1 cellular context compared by ENCODE assay signal in the genomic region with DNA sequence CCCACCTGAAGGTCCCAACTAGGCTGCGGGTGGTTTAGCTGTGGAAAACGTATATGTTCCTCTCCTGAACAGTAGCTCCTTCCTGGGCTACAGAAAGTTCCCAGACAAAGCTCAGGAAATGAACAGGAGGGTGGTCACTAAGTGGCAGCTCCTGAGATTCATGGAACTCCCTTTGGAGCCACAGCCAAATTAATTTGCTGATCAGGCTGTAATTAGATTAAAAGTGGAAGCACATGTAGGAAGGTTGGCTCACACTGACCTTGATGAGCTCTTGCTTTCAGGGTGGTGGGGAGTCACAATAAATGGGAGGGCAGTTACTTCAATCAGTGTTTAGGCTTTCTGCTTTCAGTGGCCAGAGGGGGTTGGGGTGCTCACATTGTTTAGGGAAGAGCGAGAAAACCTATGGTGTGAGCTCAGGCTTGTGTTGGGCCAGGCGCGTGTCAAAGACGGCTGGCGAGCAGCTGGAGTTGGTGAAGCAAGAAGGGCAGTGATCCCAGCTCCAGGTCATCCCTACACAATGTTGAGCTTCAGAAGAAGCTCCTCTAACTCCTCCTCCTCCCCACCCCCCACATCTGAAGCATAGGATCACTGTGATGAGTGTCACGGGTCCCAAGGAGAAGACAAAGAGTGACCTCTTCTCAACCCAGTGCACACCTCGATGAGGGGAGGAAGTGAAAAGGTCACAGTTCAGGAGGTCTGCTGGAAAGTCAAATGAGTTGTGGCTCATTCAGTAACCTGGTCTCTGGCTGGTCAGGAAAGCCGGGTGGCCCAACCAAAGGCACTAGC.
A peak's percentile ranks its signal among the peaks of the same experiment; 100 is the strongest.
TF ChIP-seq lines count a peak whose summit lies in the region.

No MANE protein-coding gene starts in this region.

TF ChIP-seq in GM12878, 131 proteins besides CTCF, POLR2A, EP300 and RAD21 (continued from another document):
- TF ChIP-seq PAX5 (IDR thresholded peaks at IDR 0.05; ENCODE audit: borderline replicate concordance, low read depth, low read length) (peak; percentile 53; the same call in 1 of the 2 replicates), SREBF1 (IDR thresholded peaks at IDR 0.05; ENCODE audit: low read length) (no peak), IKZF1 (conservative IDR thresholded peaks at IDR 0.05) (peak; percentile 33; the same call in 1 of the 2 replicates), NR2C1 (IDR thresholded peaks at IDR 0.05) (peak; percentile 65), TCF12 (IDR thresholded peaks at IDR 0.05; ENCODE audit: low read depth, low read length) (peak; percentile 50; the same call in 1 of the 2 replicates), NRF1 (conservative IDR thresholded peaks at IDR 0.05; ENCODE audit: low read depth, low read length) (no peak), TCF3 (IDR thresholded peaks at IDR 0.05; ENCODE audit: borderline replicate concordance, insufficient read depth, low read depth, low read length) (0 out of 2 replicates have a peak, but pooled peaks have one; percentile 69), SP1 (IDR thresholded peaks at IDR 0.05; ENCODE audit: low read depth, low read length) (peak; percentile 3), BHLHE40 (IDR thresholded peaks at IDR 0.05; ENCODE audit: borderline replicate concordance in 1 of 2, low read depth in 2 of 2, low read length in 1 of 2) (peak in 1 of 2 experiments; percentile 34; a peak in 1 of 4 replicates), NFIC (IDR thresholded peaks at IDR 0.05; ENCODE audit: low read depth, low read length) (no peak), NR2F1 (conservative IDR thresholded peaks at IDR 0.05) (peak; percentile 80), CREB1 (IDR thresholded peaks at IDR 0.05; ENCODE audit: low read depth) (peak; percentile 35; the same call in 1 of the 2 replicates), FOXM1 (IDR thresholded peaks at IDR 0.05; ENCODE audit: low read depth, low read length) (no peak)
- TF ChIP-seq, protein P1, sequence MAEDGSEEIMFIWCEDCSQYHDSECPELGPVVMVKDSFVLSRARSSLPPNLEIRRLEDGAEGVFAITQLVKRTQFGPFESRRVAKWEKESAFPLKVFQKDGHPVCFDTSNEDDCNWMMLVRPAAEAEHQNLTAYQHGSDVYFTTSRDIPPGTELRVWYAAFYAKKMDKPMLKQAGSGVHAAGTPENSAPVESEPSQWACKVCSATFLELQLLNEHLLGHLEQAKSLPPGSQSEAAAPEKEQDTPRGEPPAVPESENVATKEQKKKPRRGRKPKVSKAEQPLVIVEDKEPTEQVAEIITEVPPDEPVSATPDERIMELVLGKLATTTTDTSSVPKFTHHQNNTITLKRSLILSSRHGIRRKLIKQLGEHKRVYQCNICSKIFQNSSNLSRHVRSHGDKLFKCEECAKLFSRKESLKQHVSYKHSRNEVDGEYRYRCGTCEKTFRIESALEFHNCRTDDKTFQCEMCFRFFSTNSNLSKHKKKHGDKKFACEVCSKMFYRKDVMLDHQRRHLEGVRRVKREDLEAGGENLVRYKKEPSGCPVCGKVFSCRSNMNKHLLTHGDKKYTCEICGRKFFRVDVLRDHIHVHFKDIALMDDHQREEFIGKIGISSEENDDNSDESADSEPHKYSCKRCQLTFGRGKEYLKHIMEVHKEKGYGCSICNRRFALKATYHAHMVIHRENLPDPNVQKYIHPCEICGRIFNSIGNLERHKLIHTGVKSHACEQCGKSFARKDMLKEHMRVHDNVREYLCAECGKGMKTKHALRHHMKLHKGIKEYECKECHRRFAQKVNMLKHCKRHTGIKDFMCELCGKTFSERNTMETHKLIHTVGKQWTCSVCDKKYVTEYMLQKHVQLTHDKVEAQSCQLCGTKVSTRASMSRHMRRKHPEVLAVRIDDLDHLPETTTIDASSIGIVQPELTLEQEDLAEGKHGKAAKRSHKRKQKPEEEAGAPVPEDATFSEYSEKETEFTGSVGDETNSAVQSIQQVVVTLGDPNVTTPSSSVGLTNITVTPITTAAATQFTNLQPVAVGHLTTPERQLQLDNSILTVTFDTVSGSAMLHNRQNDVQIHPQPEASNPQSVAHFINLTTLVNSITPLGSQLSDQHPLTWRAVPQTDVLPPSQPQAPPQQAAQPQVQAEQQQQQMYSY (CRISPR knock-in tag; IDR thresholded peaks at IDR 0.05): no peak
- TF ChIP-seq, protein P2, sequence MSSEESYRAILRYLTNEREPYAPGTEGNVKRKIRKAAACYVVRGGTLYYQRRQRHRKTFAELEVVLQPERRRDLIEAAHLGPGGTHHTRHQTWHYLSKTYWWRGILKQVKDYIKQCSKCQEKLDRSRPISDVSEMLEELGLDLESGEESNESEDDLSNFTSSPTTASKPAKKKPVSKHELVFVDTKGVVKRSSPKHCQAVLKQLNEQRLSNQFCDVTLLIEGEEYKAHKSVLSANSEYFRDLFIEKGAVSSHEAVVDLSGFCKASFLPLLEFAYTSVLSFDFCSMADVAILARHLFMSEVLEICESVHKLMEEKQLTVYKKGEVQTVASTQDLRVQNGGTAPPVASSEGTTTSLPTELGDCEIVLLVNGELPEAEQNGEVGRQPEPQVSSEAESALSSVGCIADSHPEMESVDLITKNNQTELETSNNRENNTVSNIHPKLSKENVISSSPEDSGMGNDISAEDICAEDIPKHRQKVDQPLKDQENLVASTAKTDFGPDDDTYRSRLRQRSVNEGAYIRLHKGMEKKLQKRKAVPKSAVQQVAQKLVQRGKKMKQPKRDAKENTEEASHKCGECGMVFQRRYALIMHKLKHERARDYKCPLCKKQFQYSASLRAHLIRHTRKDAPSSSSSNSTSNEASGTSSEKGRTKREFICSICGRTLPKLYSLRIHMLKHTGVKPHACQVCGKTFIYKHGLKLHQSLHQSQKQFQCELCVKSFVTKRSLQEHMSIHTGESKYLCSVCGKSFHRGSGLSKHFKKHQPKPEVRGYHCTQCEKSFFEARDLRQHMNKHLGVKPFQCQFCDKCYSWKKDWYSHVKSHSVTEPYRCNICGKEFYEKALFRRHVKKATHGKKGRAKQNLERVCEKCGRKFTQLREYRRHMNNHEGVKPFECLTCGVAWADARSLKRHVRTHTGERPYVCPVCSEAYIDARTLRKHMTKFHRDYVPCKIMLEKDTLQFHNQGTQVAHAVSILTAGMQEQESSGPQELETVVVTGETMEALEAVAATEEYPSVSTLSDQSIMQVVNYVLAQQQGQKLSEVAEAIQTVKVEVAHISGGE (CRISPR knock-in tag; IDR thresholded peaks at IDR 0.05): no peak
